In the genomic region with DNA sequence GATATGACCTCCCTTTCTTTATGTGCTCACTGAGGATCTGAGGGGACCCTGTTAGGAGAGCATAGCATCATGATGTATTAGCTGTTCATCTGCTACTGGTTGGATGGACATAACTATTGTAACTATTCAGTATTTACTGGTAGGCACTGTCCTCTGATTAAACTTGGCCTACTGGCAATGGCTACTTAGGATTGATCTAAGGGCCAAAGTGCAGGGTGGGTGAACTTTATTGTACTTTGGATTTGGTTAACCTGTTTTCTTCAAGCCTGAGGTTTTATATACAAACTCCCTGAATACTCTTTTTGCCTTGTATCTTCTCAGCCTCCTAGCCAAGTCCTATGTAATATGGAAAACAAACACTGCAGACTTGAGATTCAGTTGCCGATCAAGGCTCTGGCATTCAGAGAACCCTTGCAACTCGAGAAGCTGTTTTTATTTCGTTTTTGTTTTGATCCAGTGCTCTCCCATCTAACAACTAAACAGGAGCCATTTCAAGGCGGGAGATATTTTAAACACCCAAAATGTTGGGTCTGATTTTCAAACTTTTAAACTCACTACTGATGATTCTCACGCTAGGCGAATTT, we compare ENCODE assay signal across 20 cellular contexts. TPM values are rescaled to one million over a fixed set of nuclear protein-coding genes. Genes with fewer than 3 reads are reported as not detected.
DNase-seq lines count a peak whose midpoint lies in the region; ATAC-seq and TF ChIP-seq lines count a peak whose summit lies in the region.
"Had no signal": no experiment of that assay in that cellular context is flagged by ENCODE, and none has a peak within 500 bp of the region (broad histone marks: within the 10 kb centered on the region; RNA-seq: fewer than 3 reads in every experiment).

No MANE protein-coding gene starts in this region.

- peak overlapping the region; percentile 57 for H3K27ac ChIP-seq in SJSA1
- H3K27ac ChIP-seq: C4-2B had no signal

- peaks cover 3% of the 10 kb centered on the region for H3K9me3 Mint-ChIP-seq in osteocyte (ENCODE audit: unreplicated experiment)
- H3K9me3 Mint-ChIP-seq in activated CD8-positive, alpha-beta T cell treated with anti-CD3 and anti-CD28 coated beads, Interleukin-2, amount 10 ng/mL, durations not matched to agents 7 days and 5 days (ENCODE audit: insufficient read depth): no peaks in the 10 kb centered on the region

- TF ChIP-seq CTCF in osteocyte (IDR thresholded peaks at IDR 0.05): no peak

- H3K36me3 Mint-ChIP-seq in osteocyte (ENCODE audit: unreplicated experiment): peaks cover 47% of the 10 kb centered on the region
- H3K36me3 Mint-ChIP-seq in activated CD8-positive, alpha-beta T cell treated with anti-CD3 and anti-CD28 coated beads, Interleukin-2, amount 10 ng/mL, durations not matched to agents 7 days and 5 days (ENCODE audit: low read depth): no peaks in the 10 kb centered on the region
- H3K36me3 Mint-ChIP-seq: CD8-positive, alpha-beta T cell had no signal

- H3K27me3 ChIP-seq in SJSA1 (replicated peaks): no peaks in the 10 kb centered on the region
- H3K27me3 ChIP-seq: MG63 had no signal

- peak; percentile 92 for ATAC-seq in left lobe of liver
- ATAC-seq in HG02798 (IDR thresholded peaks at IDR 0.05; ENCODE audit: poor library complexity, unreplicated experiment): no peak
- no peak for ATAC-seq in activated CD8-positive, alpha-beta T cell treated with anti-CD3 and anti-CD28 coated beads, Interleukin-2, amount 10 ng/mL, durations not matched to agents 7 days and 5 days
- ATAC-seq: CD8-positive, alpha-beta T cell had no signal

- H3K4me3 Mint-ChIP-seq in osteocyte (ENCODE audit: unreplicated experiment): no peak overlapping the region
- no peak overlapping the region for H3K4me3 Mint-ChIP-seq in activated CD8-positive, alpha-beta T cell treated with anti-CD3 and anti-CD28 coated beads, Interleukin-2, amount 10 ng/mL, durations not matched to agents 7 days and 5 days
- H3K4me3 Mint-ChIP-seq: B cell; CD8-positive, alpha-beta T cell had no signal

- POLR2A ChIA-PET in activated CD8-positive, alpha-beta T cell treated with anti-CD3 and anti-CD28 coated beads, Interleukin-2, amount 10 ng/mL, durations not matched to agents 7 days and 5 days (lab: Charles Lee): no interaction called here

- H3K9me3 ChIP-seq in SJSA1 (replicated peaks): no peaks in the 10 kb centered on the region
- H3K9me3 ChIP-seq: Caco-2, MG63 had no signal

- H3K4me1 ChIP-seq in SJSA1 (replicated peaks): peaks cover 19% of the 10 kb centered on the region
- H3K4me1 ChIP-seq: Caco-2 had no signal

- peak overlapping the region; percentile 53 for H3K27ac Mint-ChIP-seq in osteocyte (ENCODE audit: unreplicated experiment)
- H3K27ac Mint-ChIP-seq in activated CD8-positive, alpha-beta T cell treated with anti-CD3 and anti-CD28 coated beads, Interleukin-2, amount 10 ng/mL, durations not matched to agents 7 days and 5 days: no peak overlapping the region
- H3K27ac Mint-ChIP-seq: B cell; CD8-positive, alpha-beta T cell had no signal

- peaks cover 51% of the 10 kb centered on the region for H3K4me1 Mint-ChIP-seq in osteocyte (ENCODE audit: unreplicated experiment)
- H3K4me1 Mint-ChIP-seq in activated CD8-positive, alpha-beta T cell treated with anti-CD3 and anti-CD28 coated beads, Interleukin-2, amount 10 ng/mL, durations not matched to agents 7 days and 5 days (ENCODE audit: low read depth): no peaks in the 10 kb centered on the region
- H3K4me1 Mint-ChIP-seq: B cell had no signal

- peaks cover 3% of the 10 kb centered on the region; the same call in 1 of the 2 replicates for H3K36me3 ChIP-seq in SJSA1

- CTCF ChIA-PET in activated CD8-positive, alpha-beta T cell treated with anti-CD3 and anti-CD28 coated beads, Interleukin-2, amount 10 ng/mL, durations not matched to agents 7 days and 5 days (lab: Charles Lee): no interaction called here

- no peak overlapping the region for H3K4me3 ChIP-seq in SJSA1
- H3K4me3 ChIP-seq: MG63 had no signal

- DNase-seq in EH (ENCODE audit: low read depth) (peak; percentile 35), SJSA1 (ENCODE audit: low read depth in 1 of 2, low spot score in 2 of 2) (no peak), left lobe of liver (ENCODE audit: low spot score) (no peak), osteocyte (ENCODE audit: extremely low spot score, unreplicated experiment) (no peak)
- no peak for DNase-seq in activated CD4-positive, alpha-beta T cell treated with anti-CD3 and anti-CD28 coated beads, Interleukin-2, amount 50 U/mL, for 1 hour
- DNase-seq in activated CD8-positive, alpha-beta memory T cell treated with anti-CD3 and anti-CD28 coated beads, Interleukin-2, amount 50 U/mL, for 48 hours: no peak
- DNase-seq in activated CD8-positive, alpha-beta T cell treated with anti-CD3 and anti-CD28 coated beads, Interleukin-2, amount 10 ng/mL, durations not matched to agents 7 days and 5 days: no peak
- DNase-seq: Caco-2; CD8-positive, alpha-beta T cell; KG1; MG63; NCI-H2029; NCI-H526 treated with DMSO at 0.1 percent for 48 hours; Right ventricle myocardium superior; RPMI8226 had no signal

- no peaks in the 10 kb centered on the region for H3K27me3 Mint-ChIP-seq in osteocyte (ENCODE audit: unreplicated experiment)
- H3K27me3 Mint-ChIP-seq in activated CD8-positive, alpha-beta T cell treated with anti-CD3 and anti-CD28 coated beads, Interleukin-2, amount 10 ng/mL, durations not matched to agents 7 days and 5 days (ENCODE audit: low read depth): peaks cover 42% of the 10 kb centered on the region

RNA-seq across cellular contexts. Expression of a gene that starts 14.9 kb away (rescaled TPM):
- total RNA-seq in SJSA1 (2014; rRNA removed; shearing (Covaris generic)): 8.7 and 12.8 TPM in 2 replicates
- total RNA-seq in left lobe of liver (2.2 TPM), osteocyte (252 and 294 TPM in 2 replicates)
- total RNA-seq in activated CD8-positive, alpha-beta T cell treated with anti-CD3 and anti-CD28 coated beads, Interleukin-2, amount 10 ng/mL, durations not matched to agents 7 days and 5 days: not detected
- total RNA-seq: B cell; CD8-positive, alpha-beta T cell; HT1080; NCI-H460; Right ventricle myocardium superior had no signal

Comparison
In these comparisons a context has a peak if more than half of its experiments do, and no peak if none do; other contexts are left out.
1. RNA of a gene that starts 14.9 kb away (total RNA-seq): 252 to 294 TPM in osteocyte; 8.7 to 12.8 TPM in SJSA1, 2.2 TPM in left lobe of liver (single experiment) and not detected in activated CD8-positive, alpha-beta T cell treated with anti-CD3 and anti-CD28 coated beads, Interleukin-2, amount 10 ng/mL, durations not matched to agents 7 days and 5 days; every median in the first group is over 10 times any median in the second.